Comparison of ENCODE assay signal across 1 cellular context in the genomic region with DNA sequence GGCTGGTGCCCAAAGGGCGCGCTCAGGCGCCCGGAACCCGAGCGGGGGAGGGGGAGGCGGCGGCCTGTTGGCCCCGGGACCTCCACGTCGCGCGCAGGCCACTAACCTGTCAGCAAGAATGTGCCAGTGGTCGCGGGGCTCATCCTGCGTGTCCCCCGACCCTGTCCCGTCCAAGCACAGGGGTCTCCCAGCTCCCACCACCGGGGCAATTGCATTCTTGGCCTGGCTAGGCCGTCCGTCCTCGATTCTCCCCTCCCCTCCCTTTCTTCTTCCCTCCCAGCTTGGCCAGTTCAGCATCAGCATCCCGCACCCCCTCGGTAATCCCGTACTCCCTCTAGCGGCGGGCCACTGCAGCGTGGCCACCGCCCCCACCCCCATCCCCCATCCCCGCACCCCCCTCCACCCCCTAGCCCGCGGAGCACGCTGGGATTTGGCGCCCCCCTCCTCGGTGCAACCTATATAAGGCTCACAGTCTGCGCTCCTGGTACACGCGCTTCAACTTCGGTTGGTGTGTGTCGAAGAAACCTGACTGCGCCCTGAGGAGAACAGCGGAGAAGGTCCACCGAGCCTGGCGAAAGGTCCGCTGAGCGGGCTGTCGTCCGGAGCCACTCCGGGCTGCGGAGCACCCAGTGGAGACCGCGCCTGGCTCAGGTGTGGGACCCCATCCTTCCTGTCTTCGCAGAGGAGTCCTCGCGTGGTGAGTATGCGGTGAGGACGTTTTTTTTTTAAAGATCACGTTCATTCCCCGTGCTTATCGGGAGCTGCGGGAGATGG.
TF ChIP-seq lines count a peak whose summit lies in the region.

A gene with protein sequence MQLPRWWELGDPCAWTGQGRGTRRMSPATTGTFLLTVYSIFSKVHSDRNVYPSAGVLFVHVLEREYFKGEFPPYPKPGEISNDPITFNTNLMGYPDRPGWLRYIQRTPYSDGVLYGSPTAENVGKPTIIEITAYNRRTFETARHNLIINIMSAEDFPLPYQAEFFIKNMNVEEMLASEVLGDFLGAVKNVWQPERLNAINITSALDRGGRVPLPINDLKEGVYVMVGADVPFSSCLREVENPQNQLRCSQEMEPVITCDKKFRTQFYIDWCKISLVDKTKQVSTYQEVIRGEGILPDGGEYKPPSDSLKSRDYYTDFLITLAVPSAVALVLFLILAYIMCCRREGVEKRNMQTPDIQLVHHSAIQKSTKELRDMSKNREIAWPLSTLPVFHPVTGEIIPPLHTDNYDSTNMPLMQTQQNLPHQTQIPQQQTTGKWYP (minus strand): TSS at position 250 of the 774 bp plus-strand sequence. CDS start 35 bp downstream, at position 215.

TF ChIP-seq in HCT116, 20 proteins besides CTCF, POLR2A, EP300 and RAD21 (continued from another document):
- TF ChIP-seq, protein P1, sequence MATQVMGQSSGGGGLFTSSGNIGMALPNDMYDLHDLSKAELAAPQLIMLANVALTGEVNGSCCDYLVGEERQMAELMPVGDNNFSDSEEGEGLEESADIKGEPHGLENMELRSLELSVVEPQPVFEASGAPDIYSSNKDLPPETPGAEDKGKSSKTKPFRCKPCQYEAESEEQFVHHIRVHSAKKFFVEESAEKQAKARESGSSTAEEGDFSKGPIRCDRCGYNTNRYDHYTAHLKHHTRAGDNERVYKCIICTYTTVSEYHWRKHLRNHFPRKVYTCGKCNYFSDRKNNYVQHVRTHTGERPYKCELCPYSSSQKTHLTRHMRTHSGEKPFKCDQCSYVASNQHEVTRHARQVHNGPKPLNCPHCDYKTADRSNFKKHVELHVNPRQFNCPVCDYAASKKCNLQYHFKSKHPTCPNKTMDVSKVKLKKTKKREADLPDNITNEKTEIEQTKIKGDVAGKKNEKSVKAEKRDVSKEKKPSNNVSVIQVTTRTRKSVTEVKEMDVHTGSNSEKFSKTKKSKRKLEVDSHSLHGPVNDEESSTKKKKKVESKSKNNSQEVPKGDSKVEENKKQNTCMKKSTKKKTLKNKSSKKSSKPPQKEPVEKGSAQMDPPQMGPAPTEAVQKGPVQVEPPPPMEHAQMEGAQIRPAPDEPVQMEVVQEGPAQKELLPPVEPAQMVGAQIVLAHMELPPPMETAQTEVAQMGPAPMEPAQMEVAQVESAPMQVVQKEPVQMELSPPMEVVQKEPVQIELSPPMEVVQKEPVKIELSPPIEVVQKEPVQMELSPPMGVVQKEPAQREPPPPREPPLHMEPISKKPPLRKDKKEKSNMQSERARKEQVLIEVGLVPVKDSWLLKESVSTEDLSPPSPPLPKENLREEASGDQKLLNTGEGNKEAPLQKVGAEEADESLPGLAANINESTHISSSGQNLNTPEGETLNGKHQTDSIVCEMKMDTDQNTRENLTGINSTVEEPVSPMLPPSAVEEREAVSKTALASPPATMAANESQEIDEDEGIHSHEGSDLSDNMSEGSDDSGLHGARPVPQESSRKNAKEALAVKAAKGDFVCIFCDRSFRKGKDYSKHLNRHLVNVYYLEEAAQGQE (IDR thresholded peaks at IDR 0.05; ENCODE audit: low read depth), result no peak
- TF ChIP-seq YY1 (IDR thresholded peaks at IDR 0.05; ENCODE audit: extremely low read depth, insufficient replicate concordance, low read depth, low read length) (no peak), SRF (IDR thresholded peaks at IDR 0.05; ENCODE audit: low read depth) (no peak), JUND (IDR thresholded peaks at IDR 0.05) (no peak), ZFX (IDR thresholded peaks at IDR 0.05) (peak; percentile 67), EZH2 (IDR thresholded peaks at IDR 0.05) (no peak), EZH2phosphoT487 (IDR thresholded peaks at IDR 0.05; ENCODE audit: borderline replicate concordance) (no peak)
